10 cellular contexts compared by ENCODE assay signal in genomic region chr3:2099779-2100191, GRCh38. TPM values are rescaled to one million over a fixed set of nuclear protein-coding genes. Genes with fewer than 3 reads are reported as not detected.
DNase-seq lines count a peak whose midpoint lies in the region; ATAC-seq and TF ChIP-seq lines count a peak whose summit lies in the region.
"Had no signal": no experiment of that assay in that cellular context is flagged by ENCODE, and none has a peak within 500 bp of the region (broad histone marks: within the 10 kb centered on the region; RNA-seq: fewer than 3 reads in every experiment).

No MANE protein-coding gene starts in this region.

- no peak overlapping the region for H2BK120ac ChIP-seq in H9 (ENCODE audit: low read depth, low read length, poor library complexity, severe bottlenecking)

- no CpG with 5 or more reads among the region's 26 CpGs for WGBS in H9 (ENCODE audit: extremely low coverage, insufficient read length, low lambda C conversion rate)

- H3K36me3 Mint-ChIP-seq in H9 (ENCODE audit: insufficient read depth in 1 of 3, low read depth in 3 of 3), result peaks cover 0 to 3% (median 0%) of the 10 kb centered on the region in 3 experiments; a peak in 3 of 7 replicates

- no peak overlapping the region for H3K27ac ChIP-seq in H9 (ENCODE audit: insufficient read length, low read depth, low read length)
- H3K27ac ChIP-seq in SK-N-MC, result no peak overlapping the region

- peaks cover 33% of the 10 kb centered on the region for H3K27me3 ChIP-seq in H9 (ENCODE audit: insufficient read depth, low read length)

- no peak overlapping the region for H3K9ac ChIP-seq in H9 (ENCODE audit: extremely low read depth, insufficient read length, low read length)
- no peak overlapping the region for H3K9ac ChIP-seq in SK-N-MC (ENCODE audit: insufficient read length)

- H3K4me1 ChIP-seq in H9 (ENCODE audit: insufficient read depth, low read length), result no peaks in the 10 kb centered on the region

- H3K4me3 ChIP-seq in SK-N-MC, result peak overlapping the region; percentile 81

- H3K27ac Mint-ChIP-seq in H9, result no peak overlapping the region

- peaks cover 16 to 36% of the 10 kb centered on the region in 2 experiments for H3K4me1 Mint-ChIP-seq in H9

- no peak overlapping the region for H4K5ac ChIP-seq in H9 (ENCODE audit: insufficient read length, low read depth, low read length)

- no peaks in the 10 kb centered on the region for H3K79me2 ChIP-seq in H9 (ENCODE audit: insufficient read depth, low read length)

- peaks cover 80% of the 10 kb centered on the region for H3K27me3 Mint-ChIP-seq in H9 (ENCODE audit: low read depth)

- H2AK5ac ChIP-seq in H9 (ENCODE audit: insufficient read length, low read length), result no peak overlapping the region

- no peak overlapping the region for H2BK12ac ChIP-seq in H9 (ENCODE audit: insufficient read length, low read depth, low read length)

- ATAC-seq in GM19023 (IDR thresholded peaks at IDR 0.05; ENCODE audit: unreplicated experiment), result no peak

- no peak overlapping the region for H3K23ac ChIP-seq in H9 (ENCODE audit: insufficient read length, low read depth, low read length)

- H3K23me2 ChIP-seq in H9 (ENCODE audit: insufficient read length, low read depth, low read length, poor library complexity, severe bottlenecking), result peaks cover 22% of the 10 kb centered on the region

- peak overlapping the region; percentile 43 for H3K4me2 ChIP-seq in H9 (ENCODE audit: insufficient read depth, insufficient read length, low read length)

- H4K91ac ChIP-seq in H9 (ENCODE audit: insufficient read length, low read depth, low read length), result no peak overlapping the region

- no peak overlapping the region for H3K4ac ChIP-seq in H9 (ENCODE audit: low read depth, low read length)

- H3T11ph ChIP-seq in H9 (ENCODE audit: low read length), result no peak overlapping the region

- no peaks in the 10 kb centered on the region for H3K9me3 ChIP-seq in H9 (ENCODE audit: control insufficient read depth, low read depth, low read length)
- no peaks in the 10 kb centered on the region for H3K9me3 ChIP-seq in SK-N-MC (ENCODE audit: low read depth, low read length)

- H4K20me1 ChIP-seq in H9 (ENCODE audit: control insufficient read depth, insufficient read depth, insufficient read length), result no peaks in the 10 kb centered on the region

- no peak overlapping the region for H3K18ac ChIP-seq in H9 (ENCODE audit: insufficient read length, low read depth, low read length)

- H2AFZ ChIP-seq in H9 (ENCODE audit: low read length), result no peak overlapping the region

- no peak for TF ChIP-seq CTCF in H9 (conservative IDR thresholded peaks at IDR 0.05)

- H3K14ac ChIP-seq in H9 (ENCODE audit: insufficient read depth, low read length), result no peak overlapping the region; the same call in 1 of the 2 replicates

- no peak overlapping the region for H2BK5ac ChIP-seq in H9 (ENCODE audit: insufficient read length, low read length)

- peak overlapping the region; percentile 71 to 89 for H3K4me3 Mint-ChIP-seq in H9

- H2BK15ac ChIP-seq in H9 (ENCODE audit: low read depth, low read length), result no peak overlapping the region

- no peak overlapping the region for H2BK20ac ChIP-seq in H9 (ENCODE audit: low read depth, low read length, poor library complexity, severe bottlenecking)

- no peaks in the 10 kb centered on the region for H3K36me3 ChIP-seq in SK-N-MC (ENCODE audit: insufficient read depth, low read length)

- H4K8ac ChIP-seq in H9 (replicated peaks; ENCODE audit: insufficient read length, low read depth, low read length), result no peak overlapping the region

- H3K9me3 Mint-ChIP-seq in H9, result peaks cover 0 to 4% of the 10 kb centered on the region in 2 experiments; a peak in 4 of 5 replicates

- H3K56ac ChIP-seq in H9 (ENCODE audit: insufficient read length, low read depth, low read length), result no peak overlapping the region

- no peaks in the 10 kb centered on the region for H3K79me1 ChIP-seq in H9 (ENCODE audit: insufficient read depth, low read depth, low read length, poor library complexity, severe bottlenecking)

- peak; percentile 57 for DNase-seq in H9
- no peak for DNase-seq in SK-N-MC (ENCODE audit: low read depth, low spot score)
- DNase-seq in iPS-NIHi7 (ENCODE audit: extremely low spot score), result peak; percentile 7
- peak; percentile 85 for DNase-seq in retina
- DNase-seq in NCI-H1092 treated with DMSO at 0.1 percent for 48 hours (lab: John Stamatoyannopoulos, UW), result no peak
- DNase-seq in midbrain (lab: John Stamatoyannopoulos, UW), result no peak
- DNase-seq in NCI-H2029 treated with DMSO at 0.1 percent for 48 hours (lab: John Stamatoyannopoulos, UW), result no peak
- DNase-seq: GDM1, Kasumi-1 had no signal

RNA-seq across cellular contexts. Expression of gene CNTN4, which starts 1.1 kb away (rescaled TPM):
- total RNA-seq in H9 (2021), result 1.6 TPM in 2 replicates

Comparison
In these comparisons a context has a peak if more than half of its experiments do, and no peak if none do; other contexts are left out.
1. DNase-seq: peak in H9 (single experiment), iPS-NIHi7 (single experiment) and retina (single experiment); none in SK-N-MC (single experiment), NCI-H1092 treated with DMSO at 0.1 percent for 48 hours (single experiment), midbrain (single experiment) and NCI-H2029 treated with DMSO at 0.1 percent for 48 hours (single experiment).